ENCODE assay signal across 20 cellular contexts in the genomic region with DNA sequence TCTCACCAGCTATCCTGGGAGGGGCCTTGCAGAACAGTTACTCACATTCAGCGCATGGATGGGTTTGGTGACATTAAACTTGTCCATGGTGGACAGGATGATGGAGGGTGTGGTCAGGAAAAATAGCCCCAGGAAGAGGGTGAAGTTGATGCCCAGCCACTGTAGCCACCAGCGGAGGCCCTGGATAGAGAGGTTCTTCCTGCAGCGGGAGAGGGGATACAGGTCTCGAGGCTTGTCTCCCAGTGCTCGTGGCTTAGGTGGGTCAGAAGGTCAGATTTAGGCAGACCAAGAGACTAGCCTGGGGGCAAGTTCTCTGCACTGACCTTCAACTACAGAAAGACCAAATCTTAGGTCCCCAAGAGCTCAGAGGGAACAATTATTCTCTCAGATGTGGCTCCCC. TPM values are rescaled to one million over a fixed set of nuclear protein-coding genes. Genes with fewer than 3 reads are reported as not detected.
DNase-seq lines count a peak whose midpoint lies in the region; TF ChIP-seq lines count a peak whose summit lies in the region.
"Had no signal": no experiment of that assay in that cellular context is flagged by ENCODE, and none has a peak within 500 bp of the region (broad histone marks: within the 10 kb centered on the region; RNA-seq: fewer than 3 reads in every experiment).

No MANE protein-coding gene starts in this region.

- no peak overlapping the region for H3K4me2 ChIP-seq in mesenchymal stem cell (ENCODE audit: low read length, poor library complexity, severe bottlenecking)

- peaks cover 58 to 87% of the 10 kb centered on the region in 2 donors for H3K36me3 Mint-ChIP-seq in CD4-positive, alpha-beta memory T cell

- H3K4me3 ChIP-seq in CD4-positive, alpha-beta memory T cell (ENCODE audit: low read length in 2 of 2) = no peak overlapping the region
- H3K4me3 ChIP-seq in mesenchymal stem cell (ENCODE audit: insufficient read depth in 1 of 2, low read depth in 1 of 2, low read length in 2 of 2) = no peak overlapping the region
- H3K4me3 ChIP-seq in brain microvascular endothelial cell (ENCODE audit: low read depth, low read length) = no peak overlapping the region
- H3K4me3 ChIP-seq: GM23248, HAP-1, K562 had no signal

- H3K9me3 Mint-ChIP-seq in CD4-positive, alpha-beta memory T cell = no peaks in the 10 kb centered on the region

- peaks cover 87% of the 10 kb centered on the region for H3K36me3 ChIP-seq in CD4-positive, alpha-beta memory T cell (ENCODE audit: insufficient read depth, low read length)
- H3K36me3 ChIP-seq in mesenchymal stem cell (ENCODE audit: control insufficient read depth in 1 of 2, insufficient read depth in 2 of 2, low read depth in 1 of 2, low read length in 2 of 2) (peaks cover 42 to 87% of the 10 kb centered on the region in 2 experiments), brain microvascular endothelial cell (replicated peaks) (peaks cover 27% of the 10 kb centered on the region)
- H3K36me3 ChIP-seq: BE2C had no signal

- H2AK5ac ChIP-seq in mesenchymal stem cell (ENCODE audit: low read length, severe bottlenecking) = no peak overlapping the region

- H3K4me1 ChIP-seq in CD4-positive, alpha-beta memory T cell (ENCODE audit: insufficient read depth, low read length) = no peaks in the 10 kb centered on the region
- peaks cover 3% of the 10 kb centered on the region for H3K4me1 ChIP-seq in mesenchymal stem cell (ENCODE audit: control insufficient read depth, insufficient read depth, low read depth, low read length)
- H3K4me1 ChIP-seq: BE2C had no signal

- intact Hi-C loops in CD4-positive, alpha-beta memory T cell (cut with micrococcal nuclease) = no loop called here

- CTCF ChIA-PET in CD4-positive, alpha-beta memory T cell (lab: Charles Lee; ENCODE audit: partially characterized antibody) = interaction anchor here (0.6 to 2.6 kb wide), 5 partner anchors 13 to 116 kb away, joined by 3 to 17 read pairs (median 3); partner anchors contain the start of gene SRP9

- no peak overlapping the region for H3K27ac ChIP-seq in CD4-positive, alpha-beta memory T cell (ENCODE audit: low read depth, low read length)
- H3K27ac ChIP-seq in caudate nucleus (ENCODE audit: low read depth, low read length) (peak overlapping the region; percentile 26), mesenchymal stem cell (ENCODE audit: low read length, poor library complexity, severe bottlenecking) (no peak overlapping the region), substantia nigra (ENCODE audit: low read depth, low read length, poor library complexity, severe bottlenecking) (peak overlapping the region; percentile 58), brain microvascular endothelial cell (no peak overlapping the region)
- H3K27ac ChIP-seq: GM23248, HL-60 had no signal

- in situ Hi-C loops in brain microvascular endothelial cell (cut with HindIII; ENCODE audit: low pct_ligation_motif_present, low sequenced_read_pairs) = no loop called here

- H3K27me3 ChIP-seq in CD4-positive, alpha-beta memory T cell (ENCODE audit: insufficient read depth, low read length) = no peaks in the 10 kb centered on the region
- H3K27me3 ChIP-seq in mesenchymal stem cell (ENCODE audit: control insufficient read depth in 1 of 2, insufficient read depth in 1 of 2, low read length in 2 of 2) (no peaks in the 10 kb centered on the region), brain microvascular endothelial cell (replicated peaks) (no peaks in the 10 kb centered on the region)
- H3K27me3 ChIP-seq: BE2C had no signal

- H3K18ac ChIP-seq in mesenchymal stem cell (ENCODE audit: low read depth in 1 of 2, low read length in 2 of 2) = no peak overlapping the region

- H2AFZ ChIP-seq in mesenchymal stem cell (ENCODE audit: low read depth, low read length) = no peak overlapping the region
- H2AFZ ChIP-seq: GM23248 had no signal

- no peak overlapping the region for H3K4ac ChIP-seq in mesenchymal stem cell (ENCODE audit: low read depth in 1 of 2, low read length in 2 of 2)

- H3K27ac Mint-ChIP-seq in CD4-positive, alpha-beta memory T cell = peak overlapping the region in 4 of 7 donors; percentile 8 to 53 (median 14)

- H3K23ac ChIP-seq in mesenchymal stem cell (ENCODE audit: low read length in 2 of 2) = no peak overlapping the region

- no peak overlapping the region for H4K8ac ChIP-seq in mesenchymal stem cell (ENCODE audit: low read length)

- H2BK12ac ChIP-seq in mesenchymal stem cell (ENCODE audit: low read length in 2 of 2) = no peak overlapping the region

- H3K9ac ChIP-seq in mesenchymal stem cell (ENCODE audit: low read length) = no peak overlapping the region
- H3K9ac ChIP-seq: GM23248 had no signal

- H3K14ac ChIP-seq in mesenchymal stem cell (ENCODE audit: low read length in 2 of 2) = no peak overlapping the region

- H3K27me3 Mint-ChIP-seq in CD4-positive, alpha-beta memory T cell = no peaks in the 10 kb centered on the region
- H3K27me3 Mint-ChIP-seq: CD4-positive, CD25-positive, alpha-beta regulatory T cell had no signal

- H2BK120ac ChIP-seq in mesenchymal stem cell (ENCODE audit: low read depth, low read length) = no peak overlapping the region

- peak overlapping the region; percentile 3 for H2BK15ac ChIP-seq in mesenchymal stem cell (ENCODE audit: low read depth, poor library complexity, severe bottlenecking)

- no peak overlapping the region for H3K4me3 Mint-ChIP-seq in CD4-positive, alpha-beta memory T cell
- H3K4me3 Mint-ChIP-seq: CD4-positive, CD25-positive, alpha-beta regulatory T cell had no signal

- no peak overlapping the region for H4K91ac ChIP-seq in mesenchymal stem cell (ENCODE audit: low read length)

- no peaks in the 10 kb centered on the region for H3K9me3 ChIP-seq in CD4-positive, alpha-beta memory T cell (ENCODE audit: control insufficient read depth in 1 of 2, low read length in 2 of 2)
- H3K9me3 ChIP-seq in mesenchymal stem cell (ENCODE audit: control insufficient read depth, low read length) = no peaks in the 10 kb centered on the region
- H3K9me3 ChIP-seq: BE2C, HAP-1 had no signal

- DNase-seq in CD4-positive, alpha-beta memory T cell = no peak
- no peak for DNase-seq in caudate nucleus (lab: John Stamatoyannopoulos, UW)
- DNase-seq in mesenchymal stem cell = no peak
- no peak for DNase-seq in substantia nigra (lab: John Stamatoyannopoulos, UW)
- no peak for DNase-seq in brain microvascular endothelial cell
- no peak for DNase-seq in stimulated activated naive CD4-positive, alpha-beta T cell (lab: John Stamatoyannopoulos, UW)
- no peak for DNase-seq in HuH-7.5 (ENCODE audit: low spot score)
- DNase-seq: ACHN; BE2C; C1 segment of cervical spinal cord; Calu3; CD4-positive, CD25-positive, alpha-beta regulatory T cell; DMS79 treated with DMSO at 0.1 percent for 48 hours; GF-D8; GM23248; IMR-90 had no signal

- H3K79me1 ChIP-seq in mesenchymal stem cell (replicated peaks; ENCODE audit: low read length, poor library complexity, severe bottlenecking) = no peaks in the 10 kb centered on the region

- POLR2A ChIA-PET in CD4-positive, alpha-beta memory T cell (lab: Charles Lee; ENCODE audit: partially characterized antibody) = interaction anchor here (6.3 kb wide), 1 partner anchor 23 kb away, joined by 42 read pairs; the partner anchor contains the start of gene TMEM63A

- peaks cover 5 to 50% (median 22%) of the 10 kb centered on the region in 4 donors for H3K4me1 Mint-ChIP-seq in CD4-positive, alpha-beta memory T cell

- WGBS in mesenchymal stem cell = 98% methylated on average over 5 of the region's 5 CpGs

- no peak for TF ChIP-seq CTCF in brain microvascular endothelial cell (IDR thresholded peaks at IDR 0.05; ENCODE audit: low read depth, low read length, missing control alignments)

- H2BK5ac ChIP-seq in mesenchymal stem cell (ENCODE audit: low read depth, low read length, poor library complexity, severe bottlenecking) = no peak overlapping the region

RNA-seq across cellular contexts. Expression of gene TMEM63A, which starts 23.0 kb away (rescaled TPM):
- 100 to 1,000 TPM; 476 to 507 TPM for total RNA-seq in CD4-positive, alpha-beta memory T cell
- polyA plus RNA-seq in CD4-positive, alpha-beta memory T cell = 10 to 100 TPM; 46.2 to 79.5 TPM
- 27.0 TPM for polyA plus RNA-seq in mesenchymal stem cell (2013, experiment 1 of 2)
- 24.8 TPM for polyA plus RNA-seq in mesenchymal stem cell (2013, experiment 2 of 2)

RNA-seq across cellular contexts. Expression of gene LEFTY1, which starts 29.8 kb away (rescaled TPM):
- total RNA-seq in CD4-positive, alpha-beta memory T cell = under 1 TPM; 0.55 to 0.75 TPM
- not detected for polyA plus RNA-seq in CD4-positive, alpha-beta memory T cell
- polyA plus RNA-seq in mesenchymal stem cell (2013, experiment 1 of 2) = 0.07 TPM
- 0.15 TPM for polyA plus RNA-seq in mesenchymal stem cell (2013, experiment 2 of 2)
- total RNA-seq: Calu3, GM23248, HT1080, IMR-90 had no signal
- polyA plus RNA-seq: GM23248, IMR-90 had no signal

RNA-seq across cellular contexts. Expression of gene EPHX1, which starts 49.2 kb away (rescaled TPM):
- 1 to 10 TPM; 2.1 to 3.0 TPM for total RNA-seq in CD4-positive, alpha-beta memory T cell
- polyA plus RNA-seq in CD4-positive, alpha-beta memory T cell = under 1 TPM; 0.34 to 0.56 TPM
- 58.9 TPM for polyA plus RNA-seq in mesenchymal stem cell (2013, experiment 1 of 2)
- 59.0 TPM for polyA plus RNA-seq in mesenchymal stem cell (2013, experiment 2 of 2)

Comparison
In these comparisons a context has a peak if more than half of its experiments do, and no peak if none do; other contexts are left out.
1. H3K27ac ChIP-seq: peak in caudate nucleus (single experiment) and substantia nigra (single experiment); none in CD4-positive, alpha-beta memory T cell (single experiment), mesenchymal stem cell (single experiment) and brain microvascular endothelial cell (single experiment).